Comparison of ENCODE assay signal across 1 cellular context in genomic region chr1:87941292-87941946, GRCh38.
TF ChIP-seq lines count a peak whose summit lies in the region.

No MANE protein-coding gene starts in this region.

TF ChIP-seq in H1, 55 proteins besides CTCF, POLR2A, EP300 and RAD21:
- TF ChIP-seq SP2 (IDR thresholded peaks at IDR 0.05; ENCODE audit: low read length) (no peak), CHD2 (IDR thresholded peaks at IDR 0.05; ENCODE audit: low read length) (no peak), TAF7 (optimal IDR thresholded peaks at IDR 0.05; ENCODE audit: borderline replicate concordance, low read depth, low read length) (no peak), CBX5 (IDR thresholded peaks at IDR 0.05; ENCODE audit: low read depth, low read length) (no peak), NANOG (IDR thresholded peaks at IDR 0.05; ENCODE audit: insufficient read depth, low read depth, low read length, poor library complexity, severe bottlenecking) (peak; percentile 84), POU5F1 (IDR thresholded peaks at IDR 0.05; ENCODE audit: low read depth, low read length) (no peak), BCL11A (IDR thresholded peaks at IDR 0.05; ENCODE audit: low read depth in 2 of 2, low read length in 2 of 2) (peak in 1 of 2 experiments; percentile 13), SAP30 (IDR thresholded peaks at IDR 0.05; ENCODE audit: insufficient read depth, insufficient replicate concordance, low read length) (no peak), SIX5 (IDR thresholded peaks at IDR 0.05; ENCODE audit: low read depth, low read length) (no peak), CBX8 (IDR thresholded peaks at IDR 0.05; ENCODE audit: borderline replicate concordance, low read depth, low read length) (no peak), EZH2 (IDR thresholded peaks at IDR 0.05; ENCODE audit: low read depth, low read length, severe bottlenecking) (peak; percentile 29), ATF2 (IDR thresholded peaks at IDR 0.05; ENCODE audit: low read length) (no peak), SRF (IDR thresholded peaks at IDR 0.05; ENCODE audit: low read depth, low read length) (no peak), ATF3 (IDR thresholded peaks at IDR 0.05; ENCODE audit: insufficient read depth, low read depth, low read length) (no peak), MAFK (IDR thresholded peaks at IDR 0.05; ENCODE audit: low read depth, low read length) (no peak), CHD7 (IDR thresholded peaks at IDR 0.05; ENCODE audit: insufficient replicate concordance, low read length) (no peak), RBBP5 (IDR thresholded peaks at IDR 0.05; ENCODE audit: borderline replicate concordance, low read depth, low read length) (no peak)
